1 cellular context compared by ENCODE assay signal in the genomic region with DNA sequence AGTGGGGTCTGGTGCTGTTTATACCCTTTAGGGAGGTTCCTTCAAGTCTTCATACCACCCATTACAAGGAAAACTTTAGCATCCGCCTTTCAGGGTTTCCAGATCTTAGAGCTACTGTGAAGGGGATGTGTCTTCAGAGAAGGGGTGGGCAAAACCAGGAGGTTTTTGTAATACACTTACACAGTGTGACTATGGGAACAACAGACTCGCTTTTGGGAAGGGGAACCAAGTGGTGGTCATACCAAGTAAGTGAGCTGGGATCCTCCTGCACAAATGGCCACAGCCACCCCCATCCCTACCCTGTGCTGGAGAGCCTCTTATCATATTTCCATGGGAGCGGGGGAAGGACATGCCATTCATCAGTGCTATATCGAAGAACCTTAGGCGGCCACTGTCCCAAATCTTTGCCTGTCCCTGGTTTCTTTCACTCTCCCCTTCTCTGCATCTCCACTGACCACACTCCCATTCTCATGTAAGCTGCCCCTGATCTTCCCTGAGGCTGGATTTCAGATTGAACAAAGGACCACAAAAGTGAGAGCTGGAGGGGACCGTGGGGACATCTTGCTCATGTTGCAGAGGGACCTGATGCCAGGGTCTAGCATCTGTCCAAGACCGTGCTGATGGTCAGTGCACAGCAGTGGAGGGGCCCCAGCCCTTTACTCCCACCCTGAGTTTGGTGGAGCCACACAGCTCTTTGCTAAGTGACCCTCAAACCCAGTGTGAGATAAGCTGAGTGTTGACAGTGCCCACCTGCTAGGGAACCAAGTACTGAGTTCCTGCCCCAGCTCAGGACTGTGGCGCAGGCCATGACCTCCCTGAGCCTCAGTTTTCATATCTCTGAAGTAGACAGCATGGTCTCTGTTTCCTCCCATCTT.
TF ChIP-seq lines count a peak whose summit lies in the region.

No MANE protein-coding gene starts in this region.

TF ChIP-seq in IMR-90, 13 proteins besides CTCF, POLR2A, EP300 and RAD21 (continued from another document):
- TF ChIP-seq FOS (IDR thresholded peaks at IDR 0.05; ENCODE audit: low read depth, low read length) (no peak), CHD1 (IDR thresholded peaks at IDR 0.05; ENCODE audit: low read depth, low read length) (no peak), MXI1 (IDR thresholded peaks at IDR 0.05; ENCODE audit: borderline replicate concordance, low read depth, low read length) (no peak), NFE2L2 (IDR thresholded peaks at IDR 0.05; ENCODE audit: low read depth, low read length) (no peak), MAFK (IDR thresholded peaks at IDR 0.05; ENCODE audit: low read depth, low read length) (no peak), MAZ (IDR thresholded peaks at IDR 0.05; ENCODE audit: borderline replicate concordance, low read depth, low read length) (no peak), CEBPB (IDR thresholded peaks at IDR 0.05; ENCODE audit: low read depth, low read length) (no peak), RFX5 (IDR thresholded peaks at IDR 0.05; ENCODE audit: low read depth, low read length) (no peak)
- TF ChIP-seq, protein P1, sequence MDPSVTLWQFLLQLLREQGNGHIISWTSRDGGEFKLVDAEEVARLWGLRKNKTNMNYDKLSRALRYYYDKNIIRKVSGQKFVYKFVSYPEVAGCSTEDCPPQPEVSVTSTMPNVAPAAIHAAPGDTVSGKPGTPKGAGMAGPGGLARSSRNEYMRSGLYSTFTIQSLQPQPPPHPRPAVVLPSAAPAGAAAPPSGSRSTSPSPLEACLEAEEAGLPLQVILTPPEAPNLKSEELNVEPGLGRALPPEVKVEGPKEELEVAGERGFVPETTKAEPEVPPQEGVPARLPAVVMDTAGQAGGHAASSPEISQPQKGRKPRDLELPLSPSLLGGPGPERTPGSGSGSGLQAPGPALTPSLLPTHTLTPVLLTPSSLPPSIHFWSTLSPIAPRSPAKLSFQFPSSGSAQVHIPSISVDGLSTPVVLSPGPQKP (IDR thresholded peaks at IDR 0.05; ENCODE audit: borderline replicate concordance, low read depth, low read length): no peak
- TF ChIP-seq, protein P2, sequence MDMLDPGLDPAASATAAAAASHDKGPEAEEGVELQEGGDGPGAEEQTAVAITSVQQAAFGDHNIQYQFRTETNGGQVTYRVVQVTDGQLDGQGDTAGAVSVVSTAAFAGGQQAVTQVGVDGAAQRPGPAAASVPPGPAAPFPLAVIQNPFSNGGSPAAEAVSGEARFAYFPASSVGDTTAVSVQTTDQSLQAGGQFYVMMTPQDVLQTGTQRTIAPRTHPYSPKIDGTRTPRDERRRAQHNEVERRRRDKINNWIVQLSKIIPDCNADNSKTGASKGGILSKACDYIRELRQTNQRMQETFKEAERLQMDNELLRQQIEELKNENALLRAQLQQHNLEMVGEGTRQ (IDR thresholded peaks at IDR 0.05; ENCODE audit: low read depth, low read length): no peak
